Comparison of ENCODE assay signal across 25 cellular contexts in genomic region chr11:9528141-9528511, GRCh38. TPM values are rescaled to one million over a fixed set of nuclear protein-coding genes. Genes with fewer than 3 reads are reported as not detected.
DNase-seq lines count a peak whose midpoint lies in the region; ATAC-seq and TF ChIP-seq lines count a peak whose summit lies in the region.
"Had no signal": no experiment of that assay in that cellular context is flagged by ENCODE, and none has a peak within 500 bp of the region (broad histone marks: within the 10 kb centered on the region; RNA-seq: fewer than 3 reads in every experiment).

No MANE protein-coding gene starts in this region.

- H3K27me3 Mint-ChIP-seq in T-helper 2 cell treated with Interferon-gamma antibody and Interleukin-4, amounts not matched to agents 5 μg/mL and 100 μg/mL, for 36 hours (ENCODE audit: low read depth) = no peaks in the 10 kb centered on the region
- H3K27me3 Mint-ChIP-seq: activated CD4-positive, alpha-beta memory T cell treated with anti-CD3 and anti-CD28 coated beads, Interleukin-2, amount 10 ng/mL, durations not matched to agents 7 days and 5 days; CD4-positive, alpha-beta memory T cell had no signal

- H3K4me1 ChIP-seq in RWPE2 (ENCODE audit: insufficient read depth, poor library complexity, severe bottlenecking) (peaks cover 9% of the 10 kb centered on the region), esophagus squamous epithelium (peaks cover 29 to 65% (median 30%) of the 10 kb centered on the region in 3 donors), skeletal muscle satellite cell (ENCODE audit: control insufficient read depth, insufficient read depth, low read length) (peaks cover 58% of the 10 kb centered on the region), spleen (peaks cover 0 to 12% (median 0%) of the 10 kb centered on the region in 6 donors)

- no peak overlapping the region for H3K4me3 Mint-ChIP-seq in T-helper 2 cell treated with Interferon-gamma antibody and Interleukin-4, amounts not matched to agents 5 μg/mL and 100 μg/mL, for 36 hours
- H3K4me3 Mint-ChIP-seq: activated CD4-positive, alpha-beta memory T cell treated with anti-CD3 and anti-CD28 coated beads, Interleukin-2, amount 10 ng/mL, durations not matched to agents 7 days and 5 days; neural crest cell had no signal

- H3K4me3 ChIP-seq in RWPE2 (ENCODE audit: severe bottlenecking) (no peak overlapping the region), esophagus squamous epithelium (no peak overlapping the region), skeletal muscle satellite cell (ENCODE audit: low read length) (no peak overlapping the region), spleen (no peak overlapping the region)
- H3K4me3 ChIP-seq: GM12878, testis had no signal

- peaks cover 13% of the 10 kb centered on the region for H3K36me3 Mint-ChIP-seq in T-helper 2 cell treated with Interferon-gamma antibody and Interleukin-4, amounts not matched to agents 5 μg/mL and 100 μg/mL, for 36 hours (ENCODE audit: low read depth)

- WGBS in esophagus squamous epithelium, 2 donors = 76 to 85% methylated on average over 1 of the region's 1 CpG
- 90 to 100% (median 93%) methylated on average over 1 of the region's 1 CpG for WGBS in spleen, 5 donors

- peak overlapping the region; percentile 58 for H3K4me2 ChIP-seq in skeletal muscle satellite cell (ENCODE audit: low read length)

- H3K36me3 ChIP-seq in RWPE2 (ENCODE audit: low read depth) (peaks cover 21% of the 10 kb centered on the region), esophagus squamous epithelium (peaks cover 0 to 19% (median 0%) of the 10 kb centered on the region in 3 donors), skeletal muscle satellite cell (ENCODE audit: insufficient read depth, low read length) (peaks cover 4% of the 10 kb centered on the region), spleen (peaks cover 0 to 63% (median 32%) of the 10 kb centered on the region in 6 donors)

- DNase-seq in GM03348 (ENCODE audit: low spot score) = peak; percentile 21
- DNase-seq in RWPE2 (ENCODE audit: low spot score) = no peak
- no peak for DNase-seq in esophagus squamous epithelium (lab: John Stamatoyannopoulos, UW)
- no peak for DNase-seq in GM13977 (ENCODE audit: low spot score)
- no peak for DNase-seq in spleen
- DNase-seq in T-helper 2 cell treated with Interferon-gamma antibody and Interleukin-4, amounts not matched to agents 5 μg/mL and 100 μg/mL, for 36 hours (ENCODE audit: low spot score) = no peak
- no peak for DNase-seq in NK-92 treated with Interleukin-12 subunit alpha and Interleukin-12 subunit beta, amount 100 ng/mL, for 24 hours (lab: John Stamatoyannopoulos, UW)
- DNase-seq: activated CD4-positive, alpha-beta memory T cell treated with anti-CD3 and anti-CD28 coated beads, Interleukin-2, amount 10 ng/mL, durations not matched to agents 7 days and 5 days; activated naive CD4-positive, alpha-beta T cell; activated T-cell treated with anti-CD3 and anti-CD28 coated beads, Interleukin-2, amount 50 U/mL, for 1 hour; CD4-positive, alpha-beta memory T cell; DMS153; glutamatergic neuron; KG1; left cardiac atrium; midbrain; MV-4-11; NCI-H1694 treated with DMSO at 0.1 percent for 48 hours; NCI-H345; stimulated activated CD4-positive, alpha-beta T cell treated with anti-CD3 and anti-CD28 coated beads, Interleukin-15, amount 100 ng/mL, for 24 hours; T1000; testis had no signal

- intact Hi-C loops in esophagus squamous epithelium (cut with DNase I) (no loop called here), spleen (cut with DNase I; ENCODE audit: low total_unique reads) (no loop called here)

- no peak for TF ChIP-seq POLR2A in esophagus squamous epithelium (IDR thresholded peaks at IDR 0.05)
- no peak for TF ChIP-seq POLR2A in spleen (IDR thresholded peaks at IDR 0.05)

- no peaks in the 10 kb centered on the region for H3K9me3 Mint-ChIP-seq in T-helper 2 cell treated with Interferon-gamma antibody and Interleukin-4, amounts not matched to agents 5 μg/mL and 100 μg/mL, for 36 hours
- H3K9me3 Mint-ChIP-seq: activated CD4-positive, alpha-beta memory T cell treated with anti-CD3 and anti-CD28 coated beads, Interleukin-2, amount 10 ng/mL, durations not matched to agents 7 days and 5 days; CD4-positive, alpha-beta memory T cell; neural crest cell had no signal

- no peak for TF ChIP-seq CTCF in RWPE2 (IDR thresholded peaks at IDR 0.05; ENCODE audit: poor library complexity, severe bottlenecking)
- TF ChIP-seq CTCF in esophagus squamous epithelium (IDR thresholded peaks at IDR 0.05) = no peak
- no peak for TF ChIP-seq CTCF in GM13977 (IDR thresholded peaks at IDR 0.05; ENCODE audit: extremely low read depth, insufficient read depth, missing control alignments)
- no peak for TF ChIP-seq CTCF in spleen (IDR thresholded peaks at IDR 0.05 in 8 of 11, conservative IDR thresholded peaks at IDR 0.05 in 3 of 11)

- H3K9me3 ChIP-seq in RWPE2 (ENCODE audit: severe bottlenecking) (no peaks in the 10 kb centered on the region), esophagus squamous epithelium (no peaks in the 10 kb centered on the region), skeletal muscle satellite cell (replicated peaks; ENCODE audit: low read length) (no peaks in the 10 kb centered on the region), spleen (no peaks in the 10 kb centered on the region)
- H3K9me3 ChIP-seq: testis had no signal

- H3K9ac ChIP-seq in skeletal muscle satellite cell (ENCODE audit: low read depth, low read length) = peak overlapping the region; percentile 34

- ATAC-seq in RWPE2 (ENCODE audit: low read depth) = no peak
- ATAC-seq: GM12878 had no signal

- in situ Hi-C loops in GM13977 (cut with MboI; ENCODE audit: low pct_unique_long_range_greater_than_20kb, low sequenced_read_pairs, unreplicated experiment) = loop anchor here (25.0 kb wide), 1 partner anchor 434 kb away; no protein-coding TSS in a partner anchor

- no peaks in the 10 kb centered on the region for H3K27me3 ChIP-seq in RWPE2 (ENCODE audit: insufficient read depth, poor library complexity, severe bottlenecking)
- H3K27me3 ChIP-seq in esophagus squamous epithelium = no peaks in the 10 kb centered on the region
- H3K27me3 ChIP-seq in skeletal muscle satellite cell (ENCODE audit: control insufficient read depth, insufficient read depth, low read length) = no peaks in the 10 kb centered on the region
- no peaks in the 10 kb centered on the region for H3K27me3 ChIP-seq in spleen (replicated peaks in 1 of 7)
- H3K27me3 ChIP-seq: testis had no signal

- H3K27ac ChIP-seq in RWPE2 (ENCODE audit: poor library complexity, severe bottlenecking) = peak overlapping the region; percentile 43
- peak overlapping the region in 3 of 4 donors; percentile 79 to 88 (median 79) for H3K27ac ChIP-seq in esophagus squamous epithelium
- H3K27ac ChIP-seq in spleen = no peak overlapping the region

- H3K4me1 Mint-ChIP-seq in T-helper 2 cell treated with Interferon-gamma antibody and Interleukin-4, amounts not matched to agents 5 μg/mL and 100 μg/mL, for 36 hours (ENCODE audit: low read depth) = no peaks in the 10 kb centered on the region
- H3K4me1 Mint-ChIP-seq: activated CD4-positive, alpha-beta memory T cell treated with anti-CD3 and anti-CD28 coated beads, Interleukin-2, amount 10 ng/mL, durations not matched to agents 7 days and 5 days had no signal

- H3K27ac Mint-ChIP-seq in T-helper 2 cell treated with Interferon-gamma antibody and Interleukin-4, amounts not matched to agents 5 μg/mL and 100 μg/mL, for 36 hours = no peak overlapping the region
- H3K27ac Mint-ChIP-seq: activated CD4-positive, alpha-beta memory T cell treated with anti-CD3 and anti-CD28 coated beads, Interleukin-2, amount 10 ng/mL, durations not matched to agents 7 days and 5 days had no signal

RNA-seq across cellular contexts. Expression of gene WEE1, which starts 45.3 kb away (rescaled TPM):
- total RNA-seq in esophagus squamous epithelium = 10 to 100 TPM; 20.1 to 38.7 (median 36.5) TPM
- 13.1 and 14.7 TPM in 2 replicates for total RNA-seq in skeletal muscle satellite cell (2012; rRNA removed)
- 10 to 100 TPM; 12.8 to 30.6 (median 16.9) TPM for total RNA-seq in spleen
- 10 to 100 TPM in 2 of 3 donors, 1 to 10 TPM in 1; 6.3 to 11.7 (median 11.1) TPM for polyA plus RNA-seq in spleen

Comparison
In these comparisons a context has a peak if more than half of its experiments do, and no peak if none do; other contexts are left out.
1. H3K27ac ChIP-seq: peak in RWPE2 (single experiment) and esophagus squamous epithelium (3 of 4); none in spleen (0 of 8).